Comparison of ENCODE assay signal across 10 cellular contexts in the genomic region with DNA sequence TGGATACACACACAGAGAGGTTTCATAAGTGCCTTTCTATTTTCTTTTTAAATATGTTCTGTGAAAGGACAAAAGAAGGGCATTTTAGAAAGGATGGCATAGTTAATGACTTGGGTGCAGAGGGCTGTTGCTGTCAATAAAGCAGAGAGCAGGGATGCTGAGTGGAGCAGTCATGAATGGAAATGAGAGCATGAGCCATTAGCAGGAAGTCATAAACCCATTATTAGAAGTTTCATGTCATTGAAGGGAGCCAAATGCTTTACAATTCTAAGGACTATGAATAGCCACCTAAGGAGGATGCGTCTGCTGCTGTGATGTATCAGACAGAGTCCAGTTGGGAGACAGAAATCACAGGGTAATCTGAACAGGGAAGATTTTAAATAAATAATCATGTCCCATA. TPM values are rescaled to one million over a fixed set of nuclear protein-coding genes. Genes with fewer than 3 reads are reported as not detected.
A peak's percentile ranks its signal among the peaks of the same experiment; 100 is the strongest.
DNase-seq lines count a peak whose midpoint lies in the region; ATAC-seq and TF ChIP-seq lines count a peak whose summit lies in the region.
"Had no signal": no experiment of that assay in that cellular context is flagged by ENCODE, and none has a peak within 500 bp of the region (broad histone marks: within the 10 kb centered on the region; RNA-seq: fewer than 3 reads in every experiment).

No MANE protein-coding gene starts in this region.

- H3K4me1 ChIP-seq in Caco-2 (peaks cover 8% of the 10 kb centered on the region; the same call in 1 of the 2 replicates), OCI-LY3 (ENCODE audit: low read length) (peaks cover 6% of the 10 kb centered on the region), testis (peaks cover 4% of the 10 kb centered on the region)
- H3K4me1 ChIP-seq: ascending aorta had no signal

- H3K4me3 Mint-ChIP-seq in Caco-2 (ENCODE audit: unreplicated experiment), result peak overlapping the region; percentile 1
- no peak overlapping the region; the same call in 1 of the 2 replicates for H3K4me3 Mint-ChIP-seq in HFFc6

- no TSS peak for BruUV-seq in Caco-2 (replicated peaks; lab: Mats Ljungman, UMichigan)

- H3K4me3 ChIP-seq in Caco-2 (ENCODE audit: low read depth, low read length), result no peak overlapping the region
- H3K4me3 ChIP-seq in OCI-LY3 (ENCODE audit: low read length), result no peak overlapping the region
- H3K4me3 ChIP-seq in testis, result no peak overlapping the region
- H3K4me3 ChIP-seq: ascending aorta had no signal

- no peak for ATAC-seq in GM18502 (IDR thresholded peaks at IDR 0.05; ENCODE audit: poor library complexity, unreplicated experiment)

- no peaks in the 10 kb centered on the region for H3K79me2 ChIP-seq in OCI-LY3 (ENCODE audit: low read length)

- no peak overlapping the region for H3K27ac ChIP-seq in OCI-LY3 (ENCODE audit: low read length)
- no peak overlapping the region for H3K27ac ChIP-seq in testis
- H3K27ac ChIP-seq: ascending aorta, epithelial cell of prostate had no signal

- 84 to 86% methylated on average over 1 of the region's 1 CpG for WGBS in testis, 2 donors

- H4K20me1 ChIP-seq in OCI-LY3 (ENCODE audit: insufficient read depth, low read length), result no peaks in the 10 kb centered on the region

- POLR2A ChIA-PET in Caco-2 (lab: Charles Lee), result no interaction called here

- H3K36me3 Mint-ChIP-seq in Caco-2 (ENCODE audit: insufficient read depth, unreplicated experiment) (peaks cover 9% of the 10 kb centered on the region), HFFc6 (ENCODE audit: low read depth) (no peaks in the 10 kb centered on the region; the same call in 1 of the 2 replicates)

- H3K9me3 Mint-ChIP-seq in Caco-2 (ENCODE audit: unreplicated experiment), result no peaks in the 10 kb centered on the region
- no peaks in the 10 kb centered on the region for H3K9me3 Mint-ChIP-seq in HFFc6

- no peaks in the 10 kb centered on the region for H3K36me3 ChIP-seq in Caco-2 (ENCODE audit: control insufficient read depth, insufficient read depth, low read length)
- peaks cover 2% of the 10 kb centered on the region for H3K36me3 ChIP-seq in OCI-LY3 (replicated peaks; ENCODE audit: low read depth, low read length)
- no peaks in the 10 kb centered on the region for H3K36me3 ChIP-seq in testis (ENCODE audit: low read depth, missing control alignments)
- H3K36me3 ChIP-seq: ascending aorta had no signal

- DNase-seq in Caco-2 (no peak), HFFc6 (no peak), left kidney (ENCODE audit: low read depth, low spot score) (peak; percentile 17), testis (no peak), germinal center (ENCODE audit: low spot score) (no peak)
- DNase-seq in stimulated activated CD8-positive, alpha-beta memory T cell treated with anti-CD3 and anti-CD28 coated beads, Interleukin-4, amount 100 ng/mL, for 48 hours, result no peak

- H3K9ac ChIP-seq in OCI-LY3 (ENCODE audit: low read length), result no peak overlapping the region

- H3K9me3 ChIP-seq in Caco-2 (no peaks in the 10 kb centered on the region), OCI-LY3 (ENCODE audit: insufficient read depth, low read length) (no peaks in the 10 kb centered on the region), testis (no peaks in the 10 kb centered on the region)
- H3K9me3 ChIP-seq: ascending aorta had no signal

- H3K27ac Mint-ChIP-seq in Caco-2 (ENCODE audit: unreplicated experiment) (peak overlapping the region; percentile 7), HFFc6 (peak overlapping the region; percentile 1; the same call in 1 of the 2 replicates)

- CTCF ChIA-PET in Caco-2 (lab: Charles Lee), result interaction anchor here (0.6 to 2.7 kb wide), 11 partner anchors 29 to 375 kb away, joined by 3 to 85 read pairs (median 3); no protein-coding TSS in a partner anchor

- no peak overlapping the region for H2AFZ ChIP-seq in OCI-LY3 (ENCODE audit: low read depth, low read length)

- H3K27me3 Mint-ChIP-seq in Caco-2 (ENCODE audit: insufficient read depth, unreplicated experiment), result no peaks in the 10 kb centered on the region
- H3K27me3 Mint-ChIP-seq in HFFc6 (ENCODE audit: insufficient read depth), result no peaks in the 10 kb centered on the region; the same call in 1 of the 2 replicates

- TF ChIP-seq POLR2A in testis (IDR thresholded peaks at IDR 0.05), result no peak

- H3K4me1 Mint-ChIP-seq in Caco-2 (ENCODE audit: low read depth, unreplicated experiment), result no peaks in the 10 kb centered on the region
- peaks cover 15% of the 10 kb centered on the region for H3K4me1 Mint-ChIP-seq in HFFc6 (ENCODE audit: low read depth)

- intact Hi-C loops in Caco-2 (cut with micrococcal nuclease; ENCODE audit: unreplicated experiment), result loop anchor here (1.0 kb wide), 2 partner anchors 90 to 230 kb away; no protein-coding TSS in a partner anchor
- intact Hi-C loops in testis (cut with DNase I; ENCODE audit: low total_unique reads), result no loop called here

- H3K27me3 ChIP-seq in Caco-2 (replicated peaks; ENCODE audit: control insufficient read depth, insufficient read depth, low read length), result no peaks in the 10 kb centered on the region
- no peaks in the 10 kb centered on the region for H3K27me3 ChIP-seq in OCI-LY3 (ENCODE audit: low read depth, low read length)
- H3K27me3 ChIP-seq in testis, result no peaks in the 10 kb centered on the region
- H3K27me3 ChIP-seq: ascending aorta had no signal

- TF ChIP-seq CTCF in Caco-2 (IDR thresholded peaks at IDR 0.05; ENCODE audit: insufficient read depth in 1 of 2, low read depth in 1 of 2, low read length in 1 of 2, severe bottlenecking in 1 of 2, unreplicated experiment in 1 of 2) (no peak), HFFc6 (IDR thresholded peaks at IDR 0.05) (no peak), OCI-LY3 (IDR thresholded peaks at IDR 0.05; ENCODE audit: low read depth, low read length) (no peak), testis (IDR thresholded peaks at IDR 0.05) (no peak)

- peak overlapping the region; percentile 43 for H3K4me2 ChIP-seq in OCI-LY3 (ENCODE audit: low read length)

RNA-seq across cellular contexts. Expression of gene WDR19, which starts 47.7 kb away (rescaled TPM):
- 9.5 and 11.9 TPM in 2 replicates for total RNA-seq in Caco-2 (2022)
- total RNA-seq in HFFc6 (2021; fragmentation: NEBNext Ultra II Directional; extraction: Animal tissue kit (Norgen Biotek cat#: 25700)), result 10 to 100 TPM in 3 of 6 experiments, 1 to 10 TPM in 3; 8.7 to 11.9 (median 10.0) TPM
- 10 to 100 TPM; 49.3 to 56.5 TPM for total RNA-seq in testis
- polyA plus RNA-seq in testis (ENCODE audit: insufficient read depth, low read depth, low replicate concordance), result 44.6 TPM
